In genomic region chr11:82901165-82901938, GRCh38 we compare ENCODE assay signal across 8 cellular contexts. TPM values are rescaled to one million over a fixed set of nuclear protein-coding genes. Genes with fewer than 3 reads are reported as not detected.
DNase-seq lines count a peak whose midpoint lies in the region; ATAC-seq and TF ChIP-seq lines count a peak whose summit lies in the region.

TSS of gene DDIAS (plus strand) at chr11:82901736. CDS start at chr11:82914739, 13,003 bp downstream.

- H3K4me3 ChIP-seq in BJ (ENCODE audit: low read depth, low read length): peak within 1 kb of the TSS; percentile 62

- POLR2A ChIA-PET in BJ (lab: Charles Lee): interaction anchor here (0.7 to 1.0 kb wide), 2 partner anchors 256 to 364 kb away, joined by 5 to 6 read pairs; partner anchors contain the start of gene PCF11

- CTCF ChIA-PET in BJ (lab: Yijun Ruan, JAX): interaction anchor here (0.7 to 4.4 kb wide), 14 partner anchors 8 to 919 kb away, joined by 3 to 29 read pairs (median 6); no protein-coding TSS in a partner anchor

- ATAC-seq in GM19328 (IDR thresholded peaks at IDR 0.05; ENCODE audit: unreplicated experiment) (peak; percentile 56), HG03520 (IDR thresholded peaks at IDR 0.05; ENCODE audit: unreplicated experiment) (peak; percentile 64)

- H3K36me3 ChIP-seq in BJ (ENCODE audit: control insufficient read depth, insufficient read depth, low read length): no peaks in the 10 kb centered on the region

- TF ChIP-seq CTCF in BJ (IDR thresholded peaks at IDR 0.05; ENCODE audit: insufficient read depth, low read depth, low read length): no peak

- no peaks in the 10 kb centered on the region for H3K27me3 ChIP-seq in BJ (ENCODE audit: control insufficient read depth, insufficient read depth, low read length)

- peak; percentile 87 for DNase-seq in BJ (ENCODE audit: low read depth)
- peak; percentile 98 for DNase-seq in NCI-H748 (lab: John Stamatoyannopoulos, UW; ENCODE audit: unreplicated experiment)
- DNase-seq in activated CD4-positive, alpha-beta T cell treated with anti-CD3 and anti-CD28 coated beads, Interleukin-2, amount 50 U/mL, for 1 hour: peak; percentile 92
- peak; percentile 98 for DNase-seq in dedifferentiated amniotic fluid mesenchymal stem cell (ENCODE audit: extremely low spot score)
- peak; percentile 99 for DNase-seq in left kidney (ENCODE audit: low read depth, low spot score)
- peak; percentile 93 to 94 for DNase-seq in stimulated activated CD4-positive, alpha-beta T cell treated with anti-CD3 and anti-CD28 coated beads, Interleukin-2, amount 100 ng/mL, for 24 hours

RNA-seq across cellular contexts. Expression of gene DDIAS, which starts in this region (rescaled TPM):
- polyA plus RNA-seq in BJ (2011; rRNA removed): 2.7 and 4.4 TPM in 2 replicates
- 7.9 and 15.6 TPM in 2 replicates for polyA minus RNA-seq in BJ (2011; rRNA and poly(A)+ RNA removed)

Comparison
In these comparisons a context has a peak if more than half of its experiments do, and no peak if none do; other contexts are left out.
1. Peak in every context shown above with its lines: DNase-seq, ATAC-seq and H3K4me3 ChIP-seq.